1 cellular context compared by ENCODE assay signal in the genomic region with DNA sequence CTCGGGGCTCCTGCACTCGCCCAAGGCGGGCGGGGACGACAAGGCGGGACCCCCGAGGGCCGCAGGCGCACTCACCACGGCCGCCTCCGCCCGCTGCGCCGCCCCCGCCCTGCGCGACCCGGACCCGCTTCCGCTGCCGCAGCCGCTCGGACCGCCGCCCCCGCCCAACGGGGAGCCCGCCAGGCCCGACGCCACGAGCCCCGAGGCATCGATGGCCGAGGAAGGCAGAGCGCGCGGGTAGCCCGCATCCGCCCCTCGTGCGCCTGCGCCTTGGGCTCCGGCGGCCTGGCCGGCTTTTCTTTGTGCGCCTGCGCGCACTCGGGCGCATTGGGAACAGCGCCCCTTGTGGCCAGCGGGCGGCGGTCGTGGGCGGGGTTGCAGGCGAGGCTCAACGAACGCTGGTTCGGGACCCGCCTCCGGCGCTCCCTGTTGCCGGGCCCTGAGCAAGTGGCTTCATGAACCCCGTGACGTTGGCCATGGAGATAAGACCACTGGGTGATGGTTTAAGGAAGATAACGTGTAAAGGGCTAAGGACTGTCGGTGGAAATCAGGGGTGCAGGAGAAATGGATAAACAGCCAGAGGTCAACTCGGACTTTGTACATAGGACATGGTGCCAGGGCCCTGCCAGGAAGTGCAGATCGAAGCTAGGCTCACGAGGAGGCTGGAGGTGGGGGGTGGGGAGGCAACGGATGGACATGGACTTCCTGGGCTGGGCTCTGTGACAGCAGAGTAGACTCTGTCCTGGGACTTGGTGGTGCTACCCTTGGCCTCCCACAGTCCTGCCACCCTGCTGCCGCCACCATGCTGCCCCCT.
TF ChIP-seq lines count a peak whose summit lies in the region.

A gene (plus strand): TSS at position 725 of the 814 bp plus-strand sequence. CDS start 78 bp downstream, at position 803.
A gene with protein sequence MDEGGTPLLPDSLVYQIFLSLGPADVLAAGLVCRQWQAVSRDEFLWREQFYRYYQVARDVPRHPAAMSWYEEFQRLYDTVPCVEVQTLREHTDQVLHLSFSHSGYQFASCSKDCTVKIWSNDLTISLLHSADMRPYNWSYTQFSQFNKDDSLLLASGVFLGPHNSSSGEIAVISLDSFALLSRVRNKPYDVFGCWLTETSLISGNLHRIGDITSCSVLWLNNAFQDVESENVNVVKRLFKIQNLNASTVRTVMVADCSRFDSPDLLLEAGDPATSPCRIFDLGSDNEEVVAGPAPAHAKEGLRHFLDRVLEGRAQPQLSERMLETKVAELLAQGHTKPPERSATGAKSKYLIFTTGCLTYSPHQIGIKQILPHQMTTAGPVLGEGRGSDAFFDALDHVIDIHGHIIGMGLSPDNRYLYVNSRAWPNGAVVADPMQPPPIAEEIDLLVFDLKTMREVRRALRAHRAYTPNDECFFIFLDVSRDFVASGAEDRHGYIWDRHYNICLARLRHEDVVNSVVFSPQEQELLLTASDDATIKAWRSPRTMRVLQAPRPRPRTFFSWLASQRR (minus strand): TSS at position 220 of the 814 bp plus-strand sequence. CDS start 655 bp downstream, outside the sequence.

TF ChIP-seq in HepG2, 621 proteins besides CTCF, POLR2A, EP300 and RAD21 (continued from another document and continues in another):
- TF ChIP-seq, protein P1, sequence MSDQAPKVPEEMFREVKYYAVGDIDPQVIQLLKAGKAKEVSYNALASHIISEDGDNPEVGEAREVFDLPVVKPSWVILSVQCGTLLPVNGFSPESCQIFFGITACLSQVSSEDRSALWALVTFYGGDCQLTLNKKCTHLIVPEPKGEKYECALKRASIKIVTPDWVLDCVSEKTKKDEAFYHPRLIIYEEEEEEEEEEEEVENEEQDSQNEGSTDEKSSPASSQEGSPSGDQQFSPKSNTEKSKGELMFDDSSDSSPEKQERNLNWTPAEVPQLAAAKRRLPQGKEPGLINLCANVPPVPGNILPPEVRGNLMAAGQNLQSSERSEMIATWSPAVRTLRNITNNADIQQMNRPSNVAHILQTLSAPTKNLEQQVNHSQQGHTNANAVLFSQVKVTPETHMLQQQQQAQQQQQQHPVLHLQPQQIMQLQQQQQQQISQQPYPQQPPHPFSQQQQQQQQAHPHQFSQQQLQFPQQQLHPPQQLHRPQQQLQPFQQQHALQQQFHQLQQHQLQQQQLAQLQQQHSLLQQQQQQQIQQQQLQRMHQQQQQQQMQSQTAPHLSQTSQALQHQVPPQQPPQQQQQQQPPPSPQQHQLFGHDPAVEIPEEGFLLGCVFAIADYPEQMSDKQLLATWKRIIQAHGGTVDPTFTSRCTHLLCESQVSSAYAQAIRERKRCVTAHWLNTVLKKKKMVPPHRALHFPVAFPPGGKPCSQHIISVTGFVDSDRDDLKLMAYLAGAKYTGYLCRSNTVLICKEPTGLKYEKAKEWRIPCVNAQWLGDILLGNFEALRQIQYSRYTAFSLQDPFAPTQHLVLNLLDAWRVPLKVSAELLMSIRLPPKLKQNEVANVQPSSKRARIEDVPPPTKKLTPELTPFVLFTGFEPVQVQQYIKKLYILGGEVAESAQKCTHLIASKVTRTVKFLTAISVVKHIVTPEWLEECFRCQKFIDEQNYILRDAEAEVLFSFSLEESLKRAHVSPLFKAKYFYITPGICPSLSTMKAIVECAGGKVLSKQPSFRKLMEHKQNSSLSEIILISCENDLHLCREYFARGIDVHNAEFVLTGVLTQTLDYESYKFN (CRISPR knock-in tag; conservative IDR thresholded peaks at IDR 0.05) = peak; percentile 89
- no peak for TF ChIP-seq KLF11 (CRISPR knock-in tag; IDR thresholded peaks at IDR 0.05)
- TF ChIP-seq NFATC3 (CRISPR knock-in tag; IDR thresholded peaks at IDR 0.05) = peak; percentile 86; the same call in 1 of the 2 replicates
- TF ChIP-seq ERF (CRISPR knock-in tag; IDR thresholded peaks at IDR 0.05) = peak; percentile 84
- TF ChIP-seq TAF15 (IDR thresholded peaks at IDR 0.05; ENCODE audit: low read depth, low read length, poor library complexity, severe bottlenecking) = peak; percentile 64
- TF ChIP-seq MYC (CRISPR knock-in tag; IDR thresholded peaks at IDR 0.05; ENCODE audit: borderline replicate concordance) = peak; percentile 49; the same call in 1 of the 2 replicates
- TF ChIP-seq SALL1 (CRISPR knock-in tag; IDR thresholded peaks at IDR 0.05) = peak; percentile 27
- no peak for TF ChIP-seq FOXA1 (IDR thresholded peaks at IDR 0.05)
- 0 out of 2 replicates have a peak, but pooled peaks have one; percentile 17 for TF ChIP-seq FOXA1 (CRISPR knock-in tag; IDR thresholded peaks at IDR 0.05)
- peak; percentile 54; the same call in 1 of the 2 replicates for TF ChIP-seq PHF20 (CRISPR knock-in tag; IDR thresholded peaks at IDR 0.05)
- peak; percentile 74 for TF ChIP-seq CCAR2 (optimal IDR thresholded peaks at IDR 0.05; ENCODE audit: low read depth, low read length)
- 0 out of 2 replicates have a peak, but pooled peaks have one; percentile 18 for TF ChIP-seq KAT8 (CRISPR knock-in tag; IDR thresholded peaks at IDR 0.05)
- no peak for TF ChIP-seq ZNF3 (CRISPR knock-in tag; IDR thresholded peaks at IDR 0.05)
- TF ChIP-seq FOXK1 (CRISPR knock-in tag; IDR thresholded peaks at IDR 0.05; ENCODE audit: borderline replicate concordance, low read depth) = peak; percentile 35; the same call in 1 of the 2 replicates
- TF ChIP-seq ZZZ3 (CRISPR knock-in tag; IDR thresholded peaks at IDR 0.05; ENCODE audit: borderline replicate concordance) = peak; percentile 79; the same call in 1 of the 2 replicates
- TF ChIP-seq, protein P2, sequence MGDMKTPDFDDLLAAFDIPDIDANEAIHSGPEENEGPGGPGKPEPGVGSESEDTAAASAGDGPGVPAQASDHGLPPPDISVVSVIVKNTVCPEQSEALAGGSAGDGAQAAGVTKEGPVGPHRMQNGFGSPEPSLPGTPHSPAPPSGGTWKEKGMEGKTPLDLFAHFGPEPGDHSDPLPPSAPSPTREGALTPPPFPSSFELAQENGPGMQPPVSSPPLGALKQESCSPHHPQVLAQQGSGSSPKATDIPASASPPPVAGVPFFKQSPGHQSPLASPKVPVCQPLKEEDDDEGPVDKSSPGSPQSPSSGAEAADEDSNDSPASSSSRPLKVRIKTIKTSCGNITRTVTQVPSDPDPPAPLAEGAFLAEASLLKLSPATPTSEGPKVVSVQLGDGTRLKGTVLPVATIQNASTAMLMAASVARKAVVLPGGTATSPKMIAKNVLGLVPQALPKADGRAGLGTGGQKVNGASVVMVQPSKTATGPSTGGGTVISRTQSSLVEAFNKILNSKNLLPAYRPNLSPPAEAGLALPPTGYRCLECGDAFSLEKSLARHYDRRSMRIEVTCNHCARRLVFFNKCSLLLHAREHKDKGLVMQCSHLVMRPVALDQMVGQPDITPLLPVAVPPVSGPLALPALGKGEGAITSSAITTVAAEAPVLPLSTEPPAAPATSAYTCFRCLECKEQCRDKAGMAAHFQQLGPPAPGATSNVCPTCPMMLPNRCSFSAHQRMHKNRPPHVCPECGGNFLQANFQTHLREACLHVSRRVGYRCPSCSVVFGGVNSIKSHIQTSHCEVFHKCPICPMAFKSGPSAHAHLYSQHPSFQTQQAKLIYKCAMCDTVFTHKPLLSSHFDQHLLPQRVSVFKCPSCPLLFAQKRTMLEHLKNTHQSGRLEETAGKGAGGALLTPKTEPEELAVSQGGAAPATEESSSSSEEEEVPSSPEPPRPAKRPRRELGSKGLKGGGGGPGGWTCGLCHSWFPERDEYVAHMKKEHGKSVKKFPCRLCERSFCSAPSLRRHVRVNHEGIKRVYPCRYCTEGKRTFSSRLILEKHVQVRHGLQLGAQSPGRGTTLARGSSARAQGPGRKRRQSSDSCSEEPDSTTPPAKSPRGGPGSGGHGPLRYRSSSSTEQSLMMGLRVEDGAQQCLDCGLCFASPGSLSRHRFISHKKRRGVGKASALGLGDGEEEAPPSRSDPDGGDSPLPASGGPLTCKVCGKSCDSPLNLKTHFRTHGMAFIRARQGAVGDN (CRISPR knock-in tag; IDR thresholded peaks at IDR 0.05) = peak; percentile 72
- TF ChIP-seq, protein P3, sequence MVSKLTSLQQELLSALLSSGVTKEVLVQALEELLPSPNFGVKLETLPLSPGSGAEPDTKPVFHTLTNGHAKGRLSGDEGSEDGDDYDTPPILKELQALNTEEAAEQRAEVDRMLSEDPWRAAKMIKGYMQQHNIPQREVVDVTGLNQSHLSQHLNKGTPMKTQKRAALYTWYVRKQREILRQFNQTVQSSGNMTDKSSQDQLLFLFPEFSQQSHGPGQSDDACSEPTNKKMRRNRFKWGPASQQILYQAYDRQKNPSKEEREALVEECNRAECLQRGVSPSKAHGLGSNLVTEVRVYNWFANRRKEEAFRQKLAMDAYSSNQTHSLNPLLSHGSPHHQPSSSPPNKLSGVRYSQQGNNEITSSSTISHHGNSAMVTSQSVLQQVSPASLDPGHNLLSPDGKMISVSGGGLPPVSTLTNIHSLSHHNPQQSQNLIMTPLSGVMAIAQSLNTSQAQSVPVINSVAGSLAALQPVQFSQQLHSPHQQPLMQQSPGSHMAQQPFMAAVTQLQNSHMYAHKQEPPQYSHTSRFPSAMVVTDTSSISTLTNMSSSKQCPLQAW (CRISPR knock-in tag; IDR thresholded peaks at IDR 0.05) = peak; percentile 37; the same call in 1 of the 2 replicates
- TF ChIP-seq, protein P4, sequence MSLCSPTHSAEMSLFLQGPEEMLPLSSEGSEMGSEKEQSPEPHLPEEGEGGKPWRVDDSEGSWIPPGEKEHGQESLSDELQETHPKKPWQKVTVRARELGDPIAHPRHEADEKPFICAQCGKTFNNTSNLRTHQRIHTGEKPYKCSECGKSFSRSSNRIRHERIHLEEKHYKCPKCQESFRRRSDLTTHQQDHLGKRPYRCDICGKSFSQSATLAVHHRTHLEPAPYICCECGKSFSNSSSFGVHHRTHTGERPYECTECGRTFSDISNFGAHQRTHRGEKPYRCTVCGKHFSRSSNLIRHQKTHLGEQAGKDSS (CRISPR knock-in tag; IDR thresholded peaks at IDR 0.05; ENCODE audit: borderline replicate concordance, low read depth) = peak; percentile 2; the same call in 1 of the 2 replicates
- TF ChIP-seq ZMYM2 (CRISPR knock-in tag; IDR thresholded peaks at IDR 0.05) = peak; percentile 98
- TF ChIP-seq, protein P5, sequence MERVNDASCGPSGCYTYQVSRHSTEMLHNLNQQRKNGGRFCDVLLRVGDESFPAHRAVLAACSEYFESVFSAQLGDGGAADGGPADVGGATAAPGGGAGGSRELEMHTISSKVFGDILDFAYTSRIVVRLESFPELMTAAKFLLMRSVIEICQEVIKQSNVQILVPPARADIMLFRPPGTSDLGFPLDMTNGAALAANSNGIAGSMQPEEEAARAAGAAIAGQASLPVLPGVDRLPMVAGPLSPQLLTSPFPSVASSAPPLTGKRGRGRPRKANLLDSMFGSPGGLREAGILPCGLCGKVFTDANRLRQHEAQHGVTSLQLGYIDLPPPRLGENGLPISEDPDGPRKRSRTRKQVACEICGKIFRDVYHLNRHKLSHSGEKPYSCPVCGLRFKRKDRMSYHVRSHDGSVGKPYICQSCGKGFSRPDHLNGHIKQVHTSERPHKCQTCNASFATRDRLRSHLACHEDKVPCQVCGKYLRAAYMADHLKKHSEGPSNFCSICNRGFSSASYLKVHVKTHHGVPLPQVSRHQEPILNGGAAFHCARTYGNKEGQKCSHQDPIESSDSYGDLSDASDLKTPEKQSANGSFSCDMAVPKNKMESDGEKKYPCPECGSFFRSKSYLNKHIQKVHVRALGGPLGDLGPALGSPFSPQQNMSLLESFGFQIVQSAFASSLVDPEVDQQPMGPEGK (CRISPR knock-in tag; IDR thresholded peaks at IDR 0.05) = peak; percentile 71; the same call in 1 of the 2 replicates
- peak; percentile 19; the same call in 1 of the 2 replicates for TF ChIP-seq ZNF431 (CRISPR knock-in tag; IDR thresholded peaks at IDR 0.05; ENCODE audit: borderline replicate concordance, low read depth)
- TF ChIP-seq REPIN1 (CRISPR knock-in tag; IDR thresholded peaks at IDR 0.05; ENCODE audit: borderline replicate concordance, low read depth) = peak; percentile 31; the same call in 1 of the 2 replicates
- TF ChIP-seq, protein P6, sequence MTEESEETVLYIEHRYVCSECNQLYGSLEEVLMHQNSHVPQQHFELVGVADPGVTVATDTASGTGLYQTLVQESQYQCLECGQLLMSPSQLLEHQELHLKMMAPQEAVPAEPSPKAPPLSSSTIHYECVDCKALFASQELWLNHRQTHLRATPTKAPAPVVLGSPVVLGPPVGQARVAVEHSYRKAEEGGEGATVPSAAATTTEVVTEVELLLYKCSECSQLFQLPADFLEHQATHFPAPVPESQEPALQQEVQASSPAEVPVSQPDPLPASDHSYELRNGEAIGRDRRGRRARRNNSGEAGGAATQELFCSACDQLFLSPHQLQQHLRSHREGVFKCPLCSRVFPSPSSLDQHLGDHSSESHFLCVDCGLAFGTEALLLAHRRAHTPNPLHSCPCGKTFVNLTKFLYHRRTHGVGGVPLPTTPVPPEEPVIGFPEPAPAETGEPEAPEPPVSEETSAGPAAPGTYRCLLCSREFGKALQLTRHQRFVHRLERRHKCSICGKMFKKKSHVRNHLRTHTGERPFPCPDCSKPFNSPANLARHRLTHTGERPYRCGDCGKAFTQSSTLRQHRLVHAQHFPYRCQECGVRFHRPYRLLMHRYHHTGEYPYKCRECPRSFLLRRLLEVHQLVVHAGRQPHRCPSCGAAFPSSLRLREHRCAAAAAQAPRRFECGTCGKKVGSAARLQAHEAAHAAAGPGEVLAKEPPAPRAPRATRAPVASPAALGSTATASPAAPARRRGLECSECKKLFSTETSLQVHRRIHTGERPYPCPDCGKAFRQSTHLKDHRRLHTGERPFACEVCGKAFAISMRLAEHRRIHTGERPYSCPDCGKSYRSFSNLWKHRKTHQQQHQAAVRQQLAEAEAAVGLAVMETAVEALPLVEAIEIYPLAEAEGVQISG (CRISPR knock-in tag; IDR thresholded peaks at IDR 0.05) = peak; percentile 50; the same call in 1 of the 2 replicates
- 0 out of 2 replicates have a peak, but pooled peaks have one; percentile 7 for TF ChIP-seq ZNF572 (CRISPR knock-in tag; IDR thresholded peaks at IDR 0.05)
- TF ChIP-seq, protein P7, sequence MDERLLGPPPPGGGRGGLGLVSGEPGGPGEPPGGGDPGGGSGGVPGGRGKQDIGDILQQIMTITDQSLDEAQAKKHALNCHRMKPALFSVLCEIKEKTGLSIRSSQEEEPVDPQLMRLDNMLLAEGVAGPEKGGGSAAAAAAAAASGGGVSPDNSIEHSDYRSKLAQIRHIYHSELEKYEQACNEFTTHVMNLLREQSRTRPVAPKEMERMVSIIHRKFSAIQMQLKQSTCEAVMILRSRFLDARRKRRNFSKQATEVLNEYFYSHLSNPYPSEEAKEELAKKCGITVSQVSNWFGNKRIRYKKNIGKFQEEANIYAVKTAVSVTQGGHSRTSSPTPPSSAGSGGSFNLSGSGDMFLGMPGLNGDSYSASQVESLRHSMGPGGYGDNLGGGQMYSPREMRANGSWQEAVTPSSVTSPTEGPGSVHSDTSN (CRISPR knock-in tag; IDR thresholded peaks at IDR 0.05) = no peak
- 0 out of 2 replicates have a peak, but pooled peaks have one; percentile 48 for TF ChIP-seq KDM4B (CRISPR knock-in tag; IDR thresholded peaks at IDR 0.05)
